12 cellular contexts compared by ENCODE assay signal in genomic region chr9:22342489-22343217, GRCh38.
DNase-seq lines count a peak whose midpoint lies in the region; ATAC-seq and TF ChIP-seq lines count a peak whose summit lies in the region.
"Had no signal": no experiment of that assay in that cellular context is flagged by ENCODE, and none has a peak within 500 bp of the region (broad histone marks: within the 10 kb centered on the region; RNA-seq: fewer than 3 reads in every experiment).

No MANE protein-coding gene starts in this region.

- intact Hi-C loops in sciatic nerve (cut with DNase I), result no loop called here

- peak; percentile 45 for DNase-seq in NCI-H1092 treated with DMSO at 0.1 percent for 48 hours (lab: John Stamatoyannopoulos, UW)
- no peak for DNase-seq in NCI-H1092 (lab: John Stamatoyannopoulos, UW)
- DNase-seq in fibroblast of the conjunctiva (ENCODE audit: low read depth), result peak; percentile 40
- no peak for DNase-seq in sciatic nerve (ENCODE audit: low spot score)
- no peak for DNase-seq in mucosa of gallbladder (ENCODE audit: low spot score)
- DNase-seq: 8988T; activated CD8-positive, alpha-beta memory T cell treated with anti-CD3 and anti-CD28 coated beads, Interleukin-2, amount 10 ng/mL, durations not matched to agents 7 days and 5 days; NCI-H1105 treated with DMSO at 0.1 percent for 48 hours had no signal

- TF ChIP-seq CTCF in VCaP (conservative IDR thresholded peaks at IDR 0.05), result no peak

- peak; percentile 84 for ATAC-seq in sciatic nerve
- no peak for ATAC-seq in GM18498 (IDR thresholded peaks at IDR 0.05; ENCODE audit: unreplicated experiment)
- no peak for ATAC-seq in GM19328 (IDR thresholded peaks at IDR 0.05; ENCODE audit: unreplicated experiment)
- ATAC-seq: activated CD8-positive, alpha-beta memory T cell treated with anti-CD3 and anti-CD28 coated beads, Interleukin-2, amount 10 ng/mL, durations not matched to agents 7 days and 5 days had no signal

- peak overlapping the region; percentile 43 for H3K27ac ChIP-seq in VCaP
- H3K27ac ChIP-seq: HL-60 had no signal

Comparison
In these comparisons a context has a peak if more than half of its experiments do, and no peak if none do; other contexts are left out.
1. DNase-seq: peak in NCI-H1092 treated with DMSO at 0.1 percent for 48 hours (single experiment) and fibroblast of the conjunctiva (single experiment); none in NCI-H1092 (single experiment), sciatic nerve (single experiment) and mucosa of gallbladder (single experiment).